ENCODE assay signal across 11 cellular contexts in the genomic region with DNA sequence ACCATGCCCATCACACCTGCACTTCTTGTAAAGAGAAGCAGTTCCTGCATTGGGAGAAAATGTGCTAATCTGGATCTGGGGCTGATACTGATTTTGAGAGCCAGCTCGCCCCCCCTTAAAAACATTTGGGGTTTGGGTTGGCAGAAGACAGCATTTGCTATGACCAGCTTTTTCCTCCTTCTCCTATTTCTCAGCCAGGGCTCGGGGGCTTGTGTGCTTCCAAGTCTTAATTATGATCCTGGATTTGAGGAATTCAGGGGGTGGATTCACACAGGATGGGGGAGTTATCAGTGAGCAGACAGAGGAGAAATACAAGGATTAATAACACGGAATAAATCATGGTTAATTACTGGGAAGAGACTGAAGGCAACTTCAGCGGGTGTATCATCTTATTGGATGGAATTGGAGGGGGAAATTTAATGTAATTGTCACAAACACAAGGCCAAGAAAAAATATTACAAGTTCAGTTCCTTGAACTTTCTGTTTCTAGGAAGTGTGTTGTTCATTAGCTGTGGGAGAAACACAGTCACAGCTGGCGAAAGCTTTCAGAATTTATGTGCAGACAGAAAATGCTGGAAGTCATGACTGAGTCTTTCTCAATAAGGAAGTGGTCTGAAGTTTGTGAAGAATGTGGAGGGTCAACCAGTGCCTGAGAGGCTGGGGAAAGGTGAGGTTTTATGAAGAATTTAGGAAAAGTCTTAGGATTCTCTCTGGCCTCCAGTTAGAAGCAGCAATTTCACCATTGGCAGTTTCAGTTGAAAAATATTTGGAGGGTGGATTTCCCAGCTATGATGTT. TPM values are rescaled to one million over a fixed set of nuclear protein-coding genes. Genes with fewer than 3 reads are reported as not detected.
DNase-seq lines count a peak whose midpoint lies in the region; ATAC-seq, FAIRE-seq and TF ChIP-seq lines count a peak whose summit lies in the region.
"Had no signal": no experiment of that assay in that cellular context is flagged by ENCODE, and none has a peak within 500 bp of the region (broad histone marks: within the 10 kb centered on the region; RNA-seq: fewer than 3 reads in every experiment).

No MANE protein-coding gene starts in this region.

- ATAC-seq in HG03280 (IDR thresholded peaks at IDR 0.05; ENCODE audit: unreplicated experiment) (no peak), GM21381 (IDR thresholded peaks at IDR 0.05; ENCODE audit: unreplicated experiment) (no peak)
- ATAC-seq: T-cell had no signal

- TF ChIP-seq POLR2A in GM12891 (IDR thresholded peaks at IDR 0.05; ENCODE audit: low read depth, low read length) (no peak), GM12892 (IDR thresholded peaks at IDR 0.05; ENCODE audit: low read depth, low read length) (no peak)

- FAIRE-seq in GM12891 (lab: Jason Lieb, UNC) (no peak), GM19239 (lab: Jason Lieb, UNC) (no peak), GM12892 (lab: Jason Lieb, UNC) (no peak)

- DNase-seq in GM12891 (ENCODE audit: insufficient read length, low spot score) = no peak
- DNase-seq in amniotic epithelial cell (ENCODE audit: low read depth) = peak; percentile 97
- peak; percentile 91 for DNase-seq in left kidney (ENCODE audit: low read depth, low spot score)
- DNase-seq in stromal cell of bone marrow (ENCODE audit: low read depth) = peak; percentile 85
- DNase-seq in GM19239 (ENCODE audit: insufficient read length, low spot score) = no peak
- no peak for DNase-seq in GM12892 (ENCODE audit: insufficient read length)
- DNase-seq: activated naive CD4-positive, alpha-beta T cell treated with anti-CD3 and anti-CD28 coated beads, Interleukin-2, amount 10 ng/mL, durations not matched to agents 7 days and 5 days; NCI-H1417; T-cell had no signal

TF ChIP-seq in GM12891, 5 proteins besides CTCF, POLR2A, EP300 and RAD21:
- TF ChIP-seq SPI1 (IDR thresholded peaks at IDR 0.05; ENCODE audit: low read depth, low read length) (peak; percentile 64), TAF1 (IDR thresholded peaks at IDR 0.05; ENCODE audit: low read depth, low read length) (no peak), POLR2AphosphoS5 (IDR thresholded peaks at IDR 0.05; ENCODE audit: low read depth, low read length) (no peak), PAX5 (IDR thresholded peaks at IDR 0.05; ENCODE audit: insufficient read depth, low read length, severe bottlenecking) (no peak), POU2F2 (IDR thresholded peaks at IDR 0.05; ENCODE audit: low read depth, low read length) (no peak)

RNA-seq across cellular contexts. Expression of a gene that starts 15.2 kb away (rescaled TPM):
- not detected for polyA plus RNA-seq in GM12891 (2012; ENCODE audit: low read depth, missing spikeins)
- 0.45 TPM for polyA plus RNA-seq in GM12892 (2012; ENCODE audit: missing spikeins)

Comparison
In these comparisons a context has a peak if more than half of its experiments do, and no peak if none do; other contexts are left out.
1. DNase-seq: peak in amniotic epithelial cell (single experiment), left kidney (single experiment) and stromal cell of bone marrow (single experiment); none in GM12891 (single experiment), GM19239 (single experiment) and GM12892 (single experiment).